In genomic region chr22:50201191-50202129, GRCh38 we compare ENCODE assay signal across 8 cellular contexts. TPM values are rescaled to one million over a fixed set of nuclear protein-coding genes. Genes with fewer than 3 reads are reported as not detected.
DNase-seq lines count a peak whose midpoint lies in the region; ATAC-seq, FAIRE-seq and TF ChIP-seq lines count a peak whose summit lies in the region.

No MANE protein-coding gene starts in this region.

- H3K9me3 ChIP-seq in ascending aorta = no peaks in the 10 kb centered on the region

- no peaks in the 10 kb centered on the region for H3K27me3 ChIP-seq in ascending aorta

- peaks cover 23 to 30% of the 10 kb centered on the region in 2 donors for H3K4me1 Mint-ChIP-seq in immature natural killer cell
- H3K4me1 Mint-ChIP-seq in stimulated activated naive CD8-positive, alpha-beta T cell treated with anti-CD3 and anti-CD28 coated beads, Interleukin-15, Interleukin-2, amounts not matched to agents 100 ng/mL and 50 ng/mL, for 24 hours (ENCODE audit: low read depth) = peaks cover 31% of the 10 kb centered on the region

- peaks cover 15 to 18% of the 10 kb centered on the region in 2 donors for H3K36me3 ChIP-seq in ascending aorta

- peak overlapping the region; percentile 34 to 83 (median 64) for H3K27ac Mint-ChIP-seq in immature natural killer cell
- no peak overlapping the region for H3K27ac Mint-ChIP-seq in stimulated activated naive CD8-positive, alpha-beta T cell treated with anti-CD3 and anti-CD28 coated beads, Interleukin-15, Interleukin-2, amounts not matched to agents 100 ng/mL and 50 ng/mL, for 24 hours

- DNase-seq in CD1c-positive myeloid dendritic cell (ENCODE audit: extremely low spot score) = peak; percentile 28
- DNase-seq in HTR-8/SVneo (ENCODE audit: insufficient read length, low spot score) = no peak
- DNase-seq in ascending aorta (ENCODE audit: low spot score in 2 of 2) = no peak
- DNase-seq in immature natural killer cell = no peak
- no peak for DNase-seq in stimulated activated CD8-positive, alpha-beta memory T cell treated with anti-CD3 and anti-CD28 coated beads, Interleukin-4, amount 100 ng/mL, for 48 hours
- no peak for DNase-seq in NCI-H128 (lab: John Stamatoyannopoulos, UW; ENCODE audit: unreplicated experiment)

- peaks cover 0 to 3% (median 3%) of the 10 kb centered on the region in 3 donors for H3K36me3 Mint-ChIP-seq in immature natural killer cell
- peaks cover 19% of the 10 kb centered on the region for H3K36me3 Mint-ChIP-seq in stimulated activated naive CD8-positive, alpha-beta T cell treated with anti-CD3 and anti-CD28 coated beads, Interleukin-15, Interleukin-2, amounts not matched to agents 100 ng/mL and 50 ng/mL, for 24 hours (ENCODE audit: low read depth)

- FAIRE-seq in HTR-8/SVneo (lab: Jason Lieb, UNC) = peak; percentile 74

- peak overlapping the region; percentile 78 to 86 (median 84) for H3K4me3 Mint-ChIP-seq in immature natural killer cell
- peak overlapping the region; percentile 85 for H3K4me3 Mint-ChIP-seq in stimulated activated naive CD8-positive, alpha-beta T cell treated with anti-CD3 and anti-CD28 coated beads, Interleukin-15, Interleukin-2, amounts not matched to agents 100 ng/mL and 50 ng/mL, for 24 hours

- peak overlapping the region; percentile 58 to 68 for H3K27ac ChIP-seq in ascending aorta

- no peaks in the 10 kb centered on the region for H3K9me3 Mint-ChIP-seq in immature natural killer cell
- no peaks in the 10 kb centered on the region for H3K9me3 Mint-ChIP-seq in stimulated activated naive CD8-positive, alpha-beta T cell treated with anti-CD3 and anti-CD28 coated beads, Interleukin-15, Interleukin-2, amounts not matched to agents 100 ng/mL and 50 ng/mL, for 24 hours

- H3K4me3 ChIP-seq in ascending aorta = peak overlapping the region; percentile 76 to 88

- no peak for TF ChIP-seq CTCF in ascending aorta (IDR thresholded peaks at IDR 0.05)

- peaks cover 3 to 6% (median 5%) of the 10 kb centered on the region in 3 donors for H3K27me3 Mint-ChIP-seq in immature natural killer cell (ENCODE audit: low read depth in 3 of 3)
- no peaks in the 10 kb centered on the region for H3K27me3 Mint-ChIP-seq in stimulated activated naive CD8-positive, alpha-beta T cell treated with anti-CD3 and anti-CD28 coated beads, Interleukin-15, Interleukin-2, amounts not matched to agents 100 ng/mL and 50 ng/mL, for 24 hours

- intact Hi-C loops in ascending aorta (cut with DNase I) = loop anchor here (2.0 to 5.0 kb wide), 5 partner anchors 41 to 349 kb away; partner anchors contain the start of genes ALG12, CRELD2, LMF2 and NCAPH2

- peaks cover 13 to 14% of the 10 kb centered on the region in 2 donors for H3K4me1 ChIP-seq in ascending aorta

- peak; percentile 25 for ATAC-seq in GM21360 (IDR thresholded peaks at IDR 0.05; ENCODE audit: unreplicated experiment)

RNA-seq across cellular contexts. Expression of gene SELENOO, which starts 0.6 kb away (rescaled TPM):
- total RNA-seq in ascending aorta = 41.7 TPM
- polyA plus RNA-seq in immature natural killer cell = 1 to 10 TPM; 2.6 to 5.7 (median 3.6) TPM

RNA-seq across cellular contexts. Expression of gene TRABD, which starts 15.7 kb away (rescaled TPM):
- 91.4 TPM for total RNA-seq in ascending aorta
- polyA plus RNA-seq in immature natural killer cell = 10 to 100 TPM; 33.2 to 63.5 (median 35.3) TPM

RNA-seq across cellular contexts. Expression of gene PANX2, which starts 30.9 kb away (rescaled TPM):
- total RNA-seq in ascending aorta = 0.32 TPM
- under 1 TPM in 1 of 3 donors, not detected in 2; 0.07 TPM for polyA plus RNA-seq in immature natural killer cell

RNA-seq across cellular contexts. Expression of gene TUBGCP6, which starts 43.4 kb away (rescaled TPM):
- total RNA-seq in ascending aorta = 58.1 TPM
- polyA plus RNA-seq in immature natural killer cell = 10 to 100 TPM in 2 of 3 donors, 1 to 10 TPM in 1; 5.2 to 18.0 (median 12.4) TPM

RNA-seq across cellular contexts. Expression of gene HDAC10, which starts 49.6 kb away (rescaled TPM):
- total RNA-seq in ascending aorta = 73.2 TPM
- 10 to 100 TPM in 2 of 3 donors, 1 to 10 TPM in 1; 10.0 to 13.4 (median 11.2) TPM for polyA plus RNA-seq in immature natural killer cell
